Comparison of ENCODE assay signal across 8 cellular contexts in the genomic region with DNA sequence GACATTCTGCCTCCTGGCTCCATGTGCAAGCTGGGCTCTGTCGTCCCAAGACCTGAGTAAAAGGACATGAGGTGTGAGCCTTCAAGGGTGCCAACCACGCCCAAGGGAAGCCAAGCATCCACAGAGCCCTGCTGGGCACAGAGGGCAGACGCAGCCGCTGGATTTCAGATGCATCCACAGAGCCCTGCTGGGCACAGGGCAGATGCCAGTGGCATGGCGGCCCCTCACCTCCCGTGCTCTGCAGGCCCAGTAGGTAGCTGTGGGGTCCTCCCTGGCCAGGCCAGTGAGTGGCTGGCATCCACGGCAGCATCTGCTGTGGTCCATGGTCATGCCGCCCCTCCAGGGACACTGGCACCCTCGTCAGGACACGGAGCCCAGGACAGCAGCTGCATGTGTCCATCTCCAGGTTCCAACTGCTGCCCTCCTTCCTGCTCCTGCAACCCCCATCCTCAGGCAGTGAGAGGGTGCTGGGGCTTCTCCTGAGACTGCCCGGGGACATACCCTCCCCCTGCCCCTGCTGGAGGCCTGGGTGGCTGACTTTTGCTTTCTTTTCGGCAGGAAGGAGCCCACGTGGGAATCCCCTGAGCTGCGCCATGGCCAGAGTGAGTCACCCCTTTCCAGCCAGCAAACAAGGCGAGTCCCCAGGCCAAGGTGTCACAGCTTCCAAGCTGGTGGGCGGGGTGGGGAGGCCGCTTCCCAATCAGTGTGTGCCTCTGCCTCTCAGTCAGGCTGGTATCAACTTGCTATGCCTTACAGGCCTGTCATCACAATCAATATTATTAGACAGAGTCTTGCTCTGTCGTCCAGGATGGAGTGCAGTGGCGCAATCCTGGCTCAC. TPM values are rescaled to one million over a fixed set of nuclear protein-coding genes. Genes with fewer than 3 reads are reported as not detected.
DNase-seq lines count a peak whose midpoint lies in the region; ATAC-seq and TF ChIP-seq lines count a peak whose summit lies in the region.

No MANE protein-coding gene starts in this region.

- no peak for TF ChIP-seq EP300 in stomach (IDR thresholded peaks at IDR 0.05)

- 32 to 50% (median 39%) methylated on average over 15 to 19 of the region's 19 CpGs for WGBS in stomach, 5 donors

- no peaks in the 10 kb centered on the region for H3K27me3 Mint-ChIP-seq in activated B cell treated with CpG ODN at 0.5 μM for 24 hours

- TF ChIP-seq POLR2A in stomach (IDR thresholded peaks at IDR 0.05): no peak

- H3K9me3 Mint-ChIP-seq in activated B cell treated with CpG ODN at 0.5 μM for 24 hours: no peaks in the 10 kb centered on the region

- H3K4me3 ChIP-seq in muscle layer of colon (ENCODE audit: low read depth in 1 of 2, low read length in 2 of 2) (no peak overlapping the region), stomach (peak overlapping the region in 3 of 4 donors; percentile 22 to 35 (median 28))

- CTCF ChIA-PET in GM10248 (lab: Yijun Ruan, JAX) (interaction anchor here (1.0 to 2.7 kb wide), 11 partner anchors 12 to 164 kb away, joined by 3 to 13 read pairs (median 4); a partner anchor contains a TSS), activated B cell treated with CpG ODN at 0.5 μM for 24 hours (lab: Charles Lee) (interaction anchor here (1.1 to 1.9 kb wide), 2 partner anchors 40 to 148 kb away, joined by 4 to 8 read pairs; a partner anchor contains a TSS)

- DNase-seq in GM10248 (ENCODE audit: extremely low spot score) (peak; percentile 87), HK-2 (ENCODE audit: unreplicated experiment) (peak; percentile 92), activated B cell treated with CpG ODN at 0.5 μM for 24 hours (peak; percentile 70), stomach (peak; percentile 77), NCI-H2081 (lab: John Stamatoyannopoulos, UW) (no peak)
- peak; percentile 81 for DNase-seq in central memory CD4-positive, alpha-beta T cell

- intact Hi-C loops in activated B cell treated with CpG ODN at 0.5 μM for 24 hours (cut with micrococcal nuclease) (loop anchor here (1.0 to 10.0 kb wide), 5 partner anchors 16 to 342 kb away; a partner anchor contains a TSS), stomach (cut with DNase I; ENCODE audit: low total_unique reads) (no loop called here)

- ATAC-seq in activated B cell treated with CpG ODN at 0.5 μM for 24 hours (ENCODE audit: low read depth): peak; percentile 47
- ATAC-seq in GM18519 (IDR thresholded peaks at IDR 0.05; ENCODE audit: low FRiP score, unreplicated experiment): no peak

- H3K27ac ChIP-seq in muscle layer of colon (ENCODE audit: low read depth, low read length) (peak overlapping the region; percentile 44), stomach (peak overlapping the region; percentile 34 to 74 (median 66))

- peak overlapping the region; percentile 82 for H3K4me3 Mint-ChIP-seq in activated B cell treated with CpG ODN at 0.5 μM for 24 hours

- H3K36me3 ChIP-seq in muscle layer of colon (ENCODE audit: insufficient read depth, low read length) (no peaks in the 10 kb centered on the region), stomach (no peaks in the 10 kb centered on the region)

- peaks cover 3% of the 10 kb centered on the region for H3K36me3 Mint-ChIP-seq in activated B cell treated with CpG ODN at 0.5 μM for 24 hours (ENCODE audit: low read depth)

- TF ChIP-seq CTCF in GM10248 (IDR thresholded peaks at IDR 0.05; ENCODE audit: control extremely low read depth, extremely low read depth, low read depth, missing control alignments) (no peak), activated B cell treated with CpG ODN at 0.5 μM for 24 hours (IDR thresholded peaks at IDR 0.05) (no peak), stomach (IDR thresholded peaks at IDR 0.05) (no peak)

- H3K9me3 ChIP-seq in muscle layer of colon (ENCODE audit: low read length) (no peaks in the 10 kb centered on the region), stomach (no peaks in the 10 kb centered on the region)

- H3K4me1 Mint-ChIP-seq in activated B cell treated with CpG ODN at 0.5 μM for 24 hours: peaks cover 39% of the 10 kb centered on the region

- H3K9ac ChIP-seq in muscle layer of colon (ENCODE audit: low read length): no peak overlapping the region

- H3K4me1 ChIP-seq in muscle layer of colon (ENCODE audit: insufficient read depth, low read length) (peaks cover 10% of the 10 kb centered on the region), stomach (peaks cover 21 to 45% (median 32%) of the 10 kb centered on the region in 4 donors)

- H3K27me3 ChIP-seq in muscle layer of colon (ENCODE audit: control insufficient read depth in 1 of 2, insufficient read depth in 2 of 2, low read length in 2 of 2): no peaks in the 10 kb centered on the region
- H3K27me3 ChIP-seq in stomach: no peaks in the 10 kb centered on the region

- POLR2A ChIA-PET in GM10248 (lab: Yijun Ruan, JAX): interaction anchor here (1.0 kb wide), 1 partner anchor 35 kb away, joined by 5 read pairs; no protein-coding TSS in a partner anchor
- POLR2A ChIA-PET in activated B cell treated with CpG ODN at 0.5 μM for 24 hours (lab: Charles Lee): interaction anchor here (0.5 to 2.9 kb wide), 15 partner anchors 9 to 668 kb away, joined by 3 to 32 read pairs (median 5); a partner anchor contains a TSS

- H3K27ac Mint-ChIP-seq in activated B cell treated with CpG ODN at 0.5 μM for 24 hours: peak overlapping the region; percentile 79

RNA-seq across cellular contexts. Expression of a gene that starts 4.0 kb away (rescaled TPM):
- total RNA-seq in activated B cell treated with CpG ODN at 0.5 μM for 24 hours: 49.7 and 58.2 TPM in 2 replicates
- 100 to 1,000 TPM in 1 of 5 donors, 10 to 100 TPM in 2, 1 to 10 TPM in 2; 5.5 to 248 (median 12.8) TPM for total RNA-seq in stomach
- polyA plus RNA-seq in stomach: 10 to 100 TPM; 10.0 to 12.1 (median 11.3) TPM

RNA-seq across cellular contexts. Expression of a gene that starts 16.2 kb away (rescaled TPM):
- 282 and 298 TPM in 2 replicates for total RNA-seq in activated B cell treated with CpG ODN at 0.5 μM for 24 hours
- total RNA-seq in stomach: 100 to 1,000 TPM; 132 to 229 (median 208) TPM
- polyA plus RNA-seq in stomach: 100 to 1,000 TPM; 572 to 798 (median 789) TPM

RNA-seq across cellular contexts. Expression of a gene that starts 30.2 kb away (rescaled TPM):
- 5.2 and 6.1 TPM in 2 replicates for total RNA-seq in activated B cell treated with CpG ODN at 0.5 μM for 24 hours
- 100 to 1,000 TPM in 1 of 5 donors, 1 to 10 TPM in 4; 1.8 to 317 (median 5.8) TPM for total RNA-seq in stomach
- 10 to 100 TPM in 1 of 3 donors, 1 to 10 TPM in 2; 1.1 to 11.2 (median 3.1) TPM for polyA plus RNA-seq in stomach

RNA-seq across cellular contexts. Expression of a gene that starts 33.1 kb away (rescaled TPM):
- total RNA-seq in activated B cell treated with CpG ODN at 0.5 μM for 24 hours (58.8 and 64.6 TPM in 2 replicates), stomach (10 to 100 TPM; 31.5 to 45.5 (median 38.8) TPM)
- polyA plus RNA-seq in stomach: 100 to 1,000 TPM; 151 to 168 (median 156) TPM

RNA-seq across cellular contexts. Expression of a gene that starts 40.0 kb away (rescaled TPM):
- 1.0 and 1.6 TPM in 2 replicates for total RNA-seq in activated B cell treated with CpG ODN at 0.5 μM for 24 hours
- total RNA-seq in stomach: 10 to 100 TPM in 2 of 5 donors, 1 to 10 TPM in 3; 1.4 to 37.4 (median 9.3) TPM
- 1 to 10 TPM in 2 of 3 donors, under 1 TPM in 1; 0.46 to 3.3 (median 1.5) TPM for polyA plus RNA-seq in stomach

Comparison
In these comparisons a context has a peak if more than half of its experiments do, and no peak if none do; other contexts are left out.
1. DNase-seq: peak in GM10248 (single experiment), HK-2 (single experiment), activated B cell treated with CpG ODN at 0.5 μM for 24 hours (single experiment), central memory CD4-positive, alpha-beta T cell (single experiment) and stomach (single experiment); none in NCI-H2081 (0 of 2).
2. H3K4me3 ChIP-seq: peak in stomach (3 of 4); none in muscle layer of colon (0 of 2).